ENCODE assay signal across 15 cellular contexts in genomic region chr5:92835712-92836111, GRCh38.
"Had no signal": no experiment of that assay in that cellular context is flagged by ENCODE, and none has a peak within 500 bp of the region (broad histone marks: within the 10 kb centered on the region; RNA-seq: fewer than 3 reads in every experiment).

No MANE protein-coding gene starts in this region.

- ATAC-seq: naive thymus-derived CD4-positive, alpha-beta T cell; psoas muscle; right cardiac atrium; stimulated activated naive B cell treated with anti-CD40 and anti-IgM and Interleukin-4, amounts not matched to agents 10 μg/mL and 1 μg/mL and 100 μg/mL, for 72 hours had no signal

- H3K36me3 ChIP-seq: ovary, thoracic aorta, tibial nerve, upper lobe of left lung had no signal

- H3K4me1 ChIP-seq: psoas muscle, tibial nerve, upper lobe of left lung had no signal

- H3K27me3 ChIP-seq: ovary, tibial nerve, upper lobe of left lung had no signal

- H3K27ac ChIP-seq: ovary, psoas muscle, thoracic aorta, tibial nerve, upper lobe of left lung had no signal

- H3K4me3 ChIP-seq: lung, ovary, psoas muscle, thoracic aorta, tibial nerve, upper lobe of left lung had no signal

- H3K9me3 ChIP-seq: ovary, psoas muscle, thoracic aorta, upper lobe of left lung had no signal

- DNase-seq: cortex of kidney; immature natural killer cell; naive thymus-derived CD4-positive, alpha-beta T cell; occipital lobe; ovary; psoas muscle; right cardiac atrium; small intestine; stimulated activated CD4-positive, alpha-beta T cell treated with anti-CD3 and anti-CD28 coated beads, Interleukin-15, amount 100 ng/mL, for 24 hours; stimulated activated CD4-positive, alpha-beta T cell treated with anti-CD3 and anti-CD28 coated beads, Interleukin-2, amount 100 ng/mL, for 48 hours; stimulated activated naive B cell treated with anti-CD40 and anti-IgM and Interleukin-4, amounts not matched to agents 10 μg/mL and 1 μg/mL and 100 μg/mL, for 72 hours; upper lobe of left lung had no signal
